ENCODE assay signal across 22 cellular contexts in the genomic region with DNA sequence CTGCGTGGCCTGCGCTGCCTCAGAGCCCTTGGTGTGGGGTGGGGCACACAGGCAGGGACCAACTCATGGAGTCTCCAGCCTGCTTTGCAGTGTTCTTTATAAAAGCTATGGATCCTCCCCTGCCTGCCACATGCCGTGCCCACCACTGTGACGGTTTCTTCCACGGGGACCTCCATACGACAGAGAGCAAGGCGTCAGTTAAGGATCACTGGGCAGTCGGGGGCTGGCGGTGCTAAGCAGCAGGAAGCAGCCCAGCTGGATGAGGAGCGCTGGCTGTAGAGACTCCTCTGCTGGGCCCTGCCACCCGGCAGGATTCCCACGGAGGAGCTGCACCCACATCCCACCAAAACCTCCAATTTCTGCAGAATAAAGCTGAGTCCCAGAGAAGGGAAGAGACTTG. TPM values are rescaled to one million over a fixed set of nuclear protein-coding genes. Genes with fewer than 3 reads are reported as not detected.
"Had no signal": no experiment of that assay in that cellular context is flagged by ENCODE, and none has a peak within 500 bp of the region (broad histone marks: within the 10 kb centered on the region; RNA-seq: fewer than 3 reads in every experiment).

No MANE protein-coding gene starts in this region.

- H3K9me3 ChIP-seq: heart right ventricle, left lung, right atrium auricular region, stomach, uterus had no signal

- ATAC-seq: heart right ventricle, left lung had no signal

- H3K4me3 ChIP-seq: heart right ventricle, left lung, lung, right atrium auricular region, stomach, uterus had no signal

- H3K36me3 ChIP-seq: heart right ventricle, left lung, right atrium auricular region, stomach, uterus had no signal

- H3K4me1 Mint-ChIP-seq: central memory CD8-positive, alpha-beta T cell had no signal

- H3K27ac ChIP-seq: heart right ventricle, left lung, right atrium auricular region, stomach, uterus had no signal

- H3K27me3 Mint-ChIP-seq: type B pancreatic cell had no signal

- H3K27ac Mint-ChIP-seq: type B pancreatic cell had no signal

- DNase-seq: effector memory CD4-positive, alpha-beta T cell; foreskin melanocyte; heart right ventricle; hypothalamus; left lung; mesenchymal stem cell; midbrain; small intestine; stimulated activated CD4-positive, alpha-beta T cell treated with anti-CD3 and anti-CD28 coated beads, Interleukin-12 subunit alpha, Interleukin-12 subunit beta, amount 100 ng/mL, for 4 hours; stimulated activated naive CD4-positive, alpha-beta T cell; stomach; substantia nigra; uterus had no signal

- H3K9me3 Mint-ChIP-seq: central memory CD8-positive, alpha-beta T cell; nephron; type B pancreatic cell had no signal

- H3K36me3 Mint-ChIP-seq: type B pancreatic cell had no signal

- H3K4me3 Mint-ChIP-seq: central memory CD8-positive, alpha-beta T cell; nephron; type B pancreatic cell had no signal

- H3K4me1 ChIP-seq: stomach, uterus had no signal

- H3K27me3 ChIP-seq: right atrium auricular region, uterus had no signal

RNA-seq across cellular contexts. Expression of gene SULT4A1, which starts 27.1 kb away (rescaled TPM):
- total RNA-seq: left lung, osteocyte, posterior vena cava had no signal

RNA-seq across cellular contexts. Expression of gene PNPLA5, which starts 56.6 kb away (rescaled TPM):
- total RNA-seq: glomerular endothelial cell, heart right ventricle, left lung, lung, osteocyte, posterior vena cava, right atrium auricular region, stomach, uterus had no signal
- polyA plus RNA-seq: esophagus, heart right ventricle, lung, small intestine, stomach had no signal
